In the genomic region with DNA sequence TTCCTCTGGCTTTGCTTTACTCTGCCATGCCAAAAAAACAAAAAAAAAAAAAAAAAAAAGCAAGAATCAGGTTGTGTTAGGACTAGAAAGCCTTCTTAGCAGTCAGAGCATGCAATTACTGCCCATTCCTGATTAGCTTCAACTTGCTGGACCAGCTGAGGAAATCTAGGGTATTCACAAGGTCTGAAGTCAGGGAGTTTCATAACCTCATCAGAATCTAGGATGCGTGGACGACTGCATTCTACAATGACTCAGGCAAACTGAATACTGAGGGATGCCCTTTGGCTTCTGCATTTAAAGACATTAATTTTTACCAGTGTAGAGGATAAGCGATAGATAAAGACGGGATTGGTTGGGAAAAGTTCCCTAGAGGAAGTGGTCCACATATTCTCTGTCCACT, we compare ENCODE assay signal across 29 cellular contexts. TPM values are rescaled to one million over a fixed set of nuclear protein-coding genes. Genes with fewer than 3 reads are reported as not detected.
DNase-seq lines count a peak whose midpoint lies in the region; FAIRE-seq and TF ChIP-seq lines count a peak whose summit lies in the region.
"Had no signal": no experiment of that assay in that cellular context is flagged by ENCODE, and none has a peak within 500 bp of the region (broad histone marks: within the 10 kb centered on the region; RNA-seq: fewer than 3 reads in every experiment).

No MANE protein-coding gene starts in this region.

- H2BK12ac ChIP-seq in trophoblast cell (ENCODE audit: low read length): no peak overlapping the region

- H2BK120ac ChIP-seq in trophoblast cell (ENCODE audit: insufficient read depth, low read length, poor library complexity): no peak overlapping the region

- DNase-seq in NCI-H226: peak; percentile 57
- peak; percentile 87 for DNase-seq in bronchial epithelial cell (ENCODE audit: low read depth)
- peak; percentile 65 for DNase-seq in fibroblast of pulmonary artery (ENCODE audit: low read depth)
- DNase-seq in trophoblast cell: peak; percentile 54 to 85
- no peak for DNase-seq in occipital lobe (lab: John Stamatoyannopoulos, UW)
- no peak for DNase-seq in NCI-H1105 (lab: John Stamatoyannopoulos, UW)
- no peak for DNase-seq in D721Med (ENCODE audit: insufficient read length, low spot score)
- DNase-seq in stimulated activated CD4-positive, alpha-beta T cell treated with anti-CD3 and anti-CD28 coated beads, Interleukin-4, amount 100 ng/mL, for 24 hours: no peak
- DNase-seq: activated CD4-positive, alpha-beta T cell treated with anti-CD3 and anti-CD28 coated beads, Interleukin-2, amount 50 U/mL, for 4 hours; activated CD4-positive, CD25-positive, alpha-beta regulatory T cell; activated naive CD4-positive, alpha-beta T cell treated with anti-CD3 and anti-CD28 coated beads, Interleukin-2, amount 10 ng/mL, durations not matched to agents 7 days and 5 days; CD4-positive, CD25-positive, alpha-beta regulatory T cell; H9; heart left ventricle; KBM-7; left colon; MG63; NCI-H1436 treated with DMSO at 0.1 percent for 48 hours; NCI-H446; NCI-H82; T-helper 1 cell; thyroid gland had no signal

- no peak overlapping the region for H2AFZ ChIP-seq in trophoblast cell (ENCODE audit: insufficient read depth, low read length, poor library complexity)

- H3K14ac ChIP-seq in trophoblast cell (ENCODE audit: low read length): no peak overlapping the region

- WGBS in trophoblast cell (ENCODE audit: extremely low coverage, insufficient coverage, insufficient read length): no CpG with 5 or more reads among the region's 4 CpGs

- no peaks in the 10 kb centered on the region for H3K36me3 ChIP-seq in bronchial epithelial cell (ENCODE audit: control insufficient read depth, insufficient read depth, low read length)
- no peaks in the 10 kb centered on the region for H3K36me3 ChIP-seq in trophoblast cell (ENCODE audit: control insufficient read depth in 1 of 2, insufficient read depth in 2 of 2, low read length in 2 of 2)
- H3K36me3 ChIP-seq: heart left ventricle, MG63, thyroid gland had no signal

- H3K79me1 ChIP-seq in trophoblast cell (ENCODE audit: low read length): no peaks in the 10 kb centered on the region

- H3K79me2 ChIP-seq in trophoblast cell (ENCODE audit: control insufficient read depth, insufficient read depth, low read length, poor library complexity): no peaks in the 10 kb centered on the region

- H3K9ac ChIP-seq in trophoblast cell (ENCODE audit: low read length): no peak overlapping the region

- no peak overlapping the region for H3K4me3 ChIP-seq in bronchial epithelial cell (ENCODE audit: low read depth, low read length)
- H3K4me3 ChIP-seq in fibroblast of pulmonary artery (replicated peaks; ENCODE audit: low read depth, low read length): no peak overlapping the region
- no peak overlapping the region for H3K4me3 ChIP-seq in trophoblast cell (ENCODE audit: low read depth, low read length)
- H3K4me3 ChIP-seq: heart left ventricle, MG63, thyroid gland had no signal

- no peak overlapping the region for H3K4ac ChIP-seq in trophoblast cell (ENCODE audit: low read depth, low read length)

- H3K27ac ChIP-seq in trophoblast cell (ENCODE audit: low read depth, low read length): no peak overlapping the region
- H3K27ac ChIP-seq: heart left ventricle, RWPE1, thyroid gland had no signal

- FAIRE-seq in bronchial epithelial cell (lab: Jason Lieb, UNC): no peak
- FAIRE-seq in D721Med (lab: Jason Lieb, UNC): no peak

- TF ChIP-seq CTCF in bronchial epithelial cell (IDR thresholded peaks at IDR 0.05; ENCODE audit: insufficient read depth, low read length, severe bottlenecking): no peak
- no peak for TF ChIP-seq CTCF in fibroblast of pulmonary artery (IDR thresholded peaks at IDR 0.05; ENCODE audit: low read length, missing control alignments)
- no peak for TF ChIP-seq CTCF in D721Med (IDR thresholded peaks at IDR 0.05; ENCODE audit: insufficient read depth, missing control alignments)

- no peaks in the 10 kb centered on the region for H3K4me1 ChIP-seq in trophoblast cell (ENCODE audit: control insufficient read depth in 1 of 2, insufficient read depth in 2 of 2, low read length in 2 of 2)
- H3K4me1 ChIP-seq: thyroid gland had no signal

- no peak overlapping the region for H3K4me2 ChIP-seq in trophoblast cell (ENCODE audit: low read length)

- H2AK5ac ChIP-seq in trophoblast cell (ENCODE audit: low read length): no peak overlapping the region

- no peak overlapping the region for H2BK5ac ChIP-seq in trophoblast cell (ENCODE audit: low read depth, low read length, poor library complexity)

- H3K27me3 ChIP-seq in bronchial epithelial cell (ENCODE audit: control insufficient read depth, insufficient read depth, low read length) (no peaks in the 10 kb centered on the region), trophoblast cell (ENCODE audit: insufficient read depth, low read length) (no peaks in the 10 kb centered on the region)
- H3K27me3 ChIP-seq: heart left ventricle, MG63, thyroid gland had no signal

- H3K9me3 ChIP-seq in trophoblast cell (ENCODE audit: insufficient read depth, low read depth, low read length): no peaks in the 10 kb centered on the region
- H3K9me3 ChIP-seq: heart left ventricle, MG63, thyroid gland had no signal

- no peak overlapping the region for H4K8ac ChIP-seq in trophoblast cell (ENCODE audit: low read depth, low read length)

- H4K91ac ChIP-seq in trophoblast cell (ENCODE audit: low read depth, low read length): no peak overlapping the region

- no peak overlapping the region for H3K23ac ChIP-seq in trophoblast cell (ENCODE audit: low read length)

- no peak overlapping the region for H3K18ac ChIP-seq in trophoblast cell (ENCODE audit: low read length)

- no peak overlapping the region for H4K12ac ChIP-seq in trophoblast cell (ENCODE audit: low read depth, low read length)

RNA-seq across cellular contexts. Expression of a gene that starts 39.2 kb away (rescaled TPM):
- total RNA-seq in bronchial epithelial cell (under 0.01 TPM in 2 replicates), occipital lobe (0.16 TPM)
- polyA plus RNA-seq in trophoblast cell (2013): not detected in 2 replicates
- total RNA-seq: cardiac septum; CD4-positive, CD25-positive, alpha-beta regulatory T cell; G401; H9; heart left ventricle; HT-29; left colon; mesenteric fat pad; myocyte; progenitor cell of endocrine pancreas had no signal
- polyA plus RNA-seq: CD4-positive, CD25-positive, alpha-beta regulatory T cell had no signal

Comparison
In these comparisons a context has a peak if more than half of its experiments do, and no peak if none do; other contexts are left out.
1. DNase-seq: peak in NCI-H226 (single experiment), bronchial epithelial cell (single experiment), fibroblast of pulmonary artery (single experiment) and trophoblast cell (2 of 2); none in occipital lobe (single experiment), NCI-H1105 (single experiment), D721Med (single experiment) and stimulated activated CD4-positive, alpha-beta T cell treated with anti-CD3 and anti-CD28 coated beads, Interleukin-4, amount 100 ng/mL, for 24 hours (single experiment).